In genomic region chr7:76392531-76393115, GRCh38 we compare ENCODE assay signal across 8 cellular contexts. TPM values are rescaled to one million over a fixed set of nuclear protein-coding genes. Genes with fewer than 3 reads are reported as not detected.
A peak's percentile ranks its signal among the peaks of the same experiment; 100 is the strongest.
DNase-seq lines count a peak whose midpoint lies in the region; ATAC-seq and TF ChIP-seq lines count a peak whose summit lies in the region.

No MANE protein-coding gene starts in this region.

- H3K4me1 ChIP-seq in vagina, result peaks cover 28% of the 10 kb centered on the region

- H3K27me3 Mint-ChIP-seq in stimulated activated naive CD8-positive, alpha-beta T cell treated with anti-CD3 and anti-CD28 coated beads, Interleukin-15, Interleukin-2, amounts not matched to agents 100 ng/mL and 50 ng/mL, for 24 hours, result no peaks in the 10 kb centered on the region
- H3K27me3 Mint-ChIP-seq in MCF 10A (ENCODE audit: insufficient read depth, unreplicated experiment) (no peaks in the 10 kb centered on the region), mesothelial cell of epicardium (ENCODE audit: low read depth) (no peaks in the 10 kb centered on the region)

- CTCF ChIA-PET in MCF 10A (lab: Yijun Ruan, JAX), result no interaction called here

- H3K9me3 Mint-ChIP-seq in stimulated activated naive CD8-positive, alpha-beta T cell treated with anti-CD3 and anti-CD28 coated beads, Interleukin-15, Interleukin-2, amounts not matched to agents 100 ng/mL and 50 ng/mL, for 24 hours, result no peaks in the 10 kb centered on the region
- no peaks in the 10 kb centered on the region for H3K9me3 Mint-ChIP-seq in MCF 10A (ENCODE audit: unreplicated experiment)
- H3K9me3 Mint-ChIP-seq in mesothelial cell of epicardium, result no peaks in the 10 kb centered on the region

- H3K9me3 ChIP-seq in vagina, result no peaks in the 10 kb centered on the region

- DNase-seq in stimulated activated naive CD8-positive, alpha-beta T cell treated with anti-CD3 and anti-CD28 coated beads, Interleukin-15, Interleukin-2, amounts not matched to agents 100 U/mL and 50 U/mL, for 24 hours, result no peak
- DNase-seq in MCF 10A (ENCODE audit: unreplicated experiment), result no peak
- no peak for DNase-seq in mesothelial cell of epicardium (ENCODE audit: low spot score in 2 of 2, unreplicated experiment in 2 of 2)
- no peak for DNase-seq in vagina (ENCODE audit: extremely low spot score in 2 of 2)

- no peaks in the 10 kb centered on the region for H3K27me3 ChIP-seq in vagina

- H3K36me3 Mint-ChIP-seq in stimulated activated naive CD8-positive, alpha-beta T cell treated with anti-CD3 and anti-CD28 coated beads, Interleukin-15, Interleukin-2, amounts not matched to agents 100 ng/mL and 50 ng/mL, for 24 hours (ENCODE audit: low read depth), result no peaks in the 10 kb centered on the region
- H3K36me3 Mint-ChIP-seq in MCF 10A (ENCODE audit: insufficient read depth, unreplicated experiment), result no peaks in the 10 kb centered on the region
- peaks cover 2% of the 10 kb centered on the region for H3K36me3 Mint-ChIP-seq in mesothelial cell of epicardium

- peaks cover 27% of the 10 kb centered on the region for H3K4me1 Mint-ChIP-seq in stimulated activated naive CD8-positive, alpha-beta T cell treated with anti-CD3 and anti-CD28 coated beads, Interleukin-15, Interleukin-2, amounts not matched to agents 100 ng/mL and 50 ng/mL, for 24 hours (ENCODE audit: low read depth)
- peaks cover 5% of the 10 kb centered on the region for H3K4me1 Mint-ChIP-seq in MCF 10A (ENCODE audit: insufficient read depth, unreplicated experiment)
- peaks cover 7% of the 10 kb centered on the region for H3K4me1 Mint-ChIP-seq in mesothelial cell of epicardium

- intact Hi-C loops in MCF 10A (cut with micrococcal nuclease), result loop anchor here (2.0 kb wide), 1 partner anchor 28 kb away; no protein-coding TSS in a partner anchor
- intact Hi-C loops in vagina (cut with DNase I), result no loop called here

- TSS peak; percentile 86 for BruUV-seq in MCF 10A (replicated peaks; lab: Mats Ljungman, UMichigan)

- TF ChIP-seq POLR2A in vagina (IDR thresholded peaks at IDR 0.05), result no peak

- TF ChIP-seq CTCF in MCF 10A (IDR thresholded peaks at IDR 0.05; ENCODE audit: unreplicated experiment) (no peak), mesothelial cell of epicardium (IDR thresholded peaks at IDR 0.05; ENCODE audit: unreplicated experiment) (no peak), vagina (IDR thresholded peaks at IDR 0.05) (no peak)

- peak overlapping the region; percentile 84 for H3K4me3 Mint-ChIP-seq in stimulated activated naive CD8-positive, alpha-beta T cell treated with anti-CD3 and anti-CD28 coated beads, Interleukin-15, Interleukin-2, amounts not matched to agents 100 ng/mL and 50 ng/mL, for 24 hours
- peak overlapping the region; percentile 71 for H3K4me3 Mint-ChIP-seq in MCF 10A (ENCODE audit: unreplicated experiment)
- peak overlapping the region; percentile 76 for H3K4me3 Mint-ChIP-seq in mesothelial cell of epicardium

- peak overlapping the region; percentile 98 for H3K27ac Mint-ChIP-seq in stimulated activated naive CD8-positive, alpha-beta T cell treated with anti-CD3 and anti-CD28 coated beads, Interleukin-15, Interleukin-2, amounts not matched to agents 100 ng/mL and 50 ng/mL, for 24 hours
- H3K27ac Mint-ChIP-seq in MCF 10A (ENCODE audit: low read depth, unreplicated experiment) (peak overlapping the region; percentile 93), mesothelial cell of epicardium (peak overlapping the region; percentile 94)

- POLR2A ChIA-PET in MCF 10A (lab: Yijun Ruan, JAX), result interaction anchor here (0.6 to 3.5 kb wide), 6 partner anchors 17 to 1327 kb away, joined by 3 to 39 read pairs (median 4); partner anchors contain the start of genes SSC4D, YWHAG and ZP3

- no peaks in the 10 kb centered on the region for H3K36me3 ChIP-seq in vagina

- peak overlapping the region; percentile 91 for H3K27ac ChIP-seq in vagina

- no peak for ATAC-seq in stimulated activated naive CD8-positive, alpha-beta T cell treated with anti-CD3 and anti-CD28 coated beads, Interleukin-15, Interleukin-2, amounts not matched to agents 100 U/mL and 50 U/mL, for 24 hours
- ATAC-seq in HG03457 (IDR thresholded peaks at IDR 0.05; ENCODE audit: unreplicated experiment) (no peak), HG02840 (IDR thresholded peaks at IDR 0.05; ENCODE audit: low FRiP score, unreplicated experiment) (no peak), GM21723 (IDR thresholded peaks at IDR 0.05; ENCODE audit: unreplicated experiment) (no peak)

- H3K4me3 ChIP-seq in vagina, result peak overlapping the region; percentile 63 to 69

RNA-seq across cellular contexts. Expression of gene SSC4D, which starts 16.9 kb away (rescaled TPM):
- total RNA-seq in MCF 10A (2022), result 0.42 and 0.58 TPM in 2 replicates
- 22.4 to 26.2 TPM (median 25.2 TPM) in 3 replicates for total RNA-seq in mesothelial cell of epicardium
- total RNA-seq in vagina, result not detected

RNA-seq across cellular contexts. Expression of gene ZP3, which starts 32.1 kb away (rescaled TPM):
- 5.6 TPM in 2 replicates for total RNA-seq in MCF 10A (2022)
- total RNA-seq in mesothelial cell of epicardium, result 0.41 to 0.89 TPM in 2 of 3 replicates, not detected in the other
- 2.7 TPM for total RNA-seq in vagina

RNA-seq across cellular contexts. Expression of gene YWHAG, which starts 33.8 kb away (rescaled TPM):
- total RNA-seq in MCF 10A (2022) (177 and 178 TPM in 2 replicates), mesothelial cell of epicardium (144 to 145 TPM (median 145 TPM) in 3 replicates), vagina (73.2 TPM)

Comparison
In these comparisons a context has a peak if more than half of its experiments do, and no peak if none do; other contexts are left out.
1. RNA of gene SSC4D, which starts 16.9 kb away (total RNA-seq): 22.4 to 26.2 TPM in mesothelial cell of epicardium; 0.42 to 0.58 TPM in MCF 10A and not detected in vagina (single experiment); every median in the first group is over 10 times any median in the second.
2. Peak in every context shown above with its lines, with median percentiles within 50 percentile points of each other: H3K27ac Mint-ChIP-seq and H3K4me3 Mint-ChIP-seq.